In the genomic region with DNA sequence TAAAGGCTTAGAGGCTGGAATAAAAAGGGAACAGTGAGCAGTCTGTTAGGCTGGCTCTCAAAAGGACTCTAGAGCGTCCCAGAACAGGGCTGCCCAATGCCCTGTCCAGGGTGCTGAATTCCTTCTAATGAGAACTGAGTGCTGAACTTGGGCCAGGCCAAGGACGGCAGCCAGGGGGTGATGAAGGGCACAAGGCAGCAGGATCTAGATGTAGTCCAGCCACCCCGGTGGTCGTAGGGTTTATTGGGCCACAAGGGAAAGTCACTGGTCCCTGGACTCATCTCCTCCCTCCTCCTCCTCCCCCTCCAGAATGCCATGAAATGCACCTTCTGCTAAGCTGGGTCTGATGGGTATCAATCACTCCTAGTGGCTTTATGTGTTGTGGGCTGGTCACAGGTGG, we compare ENCODE assay signal across 1 cellular context.
TF ChIP-seq lines count a peak whose summit lies in the region.

No MANE protein-coding gene starts in this region.

TF ChIP-seq in HepG2, 621 proteins besides CTCF, POLR2A, EP300 and RAD21 (continued from another document):
- TF ChIP-seq, protein P1, sequence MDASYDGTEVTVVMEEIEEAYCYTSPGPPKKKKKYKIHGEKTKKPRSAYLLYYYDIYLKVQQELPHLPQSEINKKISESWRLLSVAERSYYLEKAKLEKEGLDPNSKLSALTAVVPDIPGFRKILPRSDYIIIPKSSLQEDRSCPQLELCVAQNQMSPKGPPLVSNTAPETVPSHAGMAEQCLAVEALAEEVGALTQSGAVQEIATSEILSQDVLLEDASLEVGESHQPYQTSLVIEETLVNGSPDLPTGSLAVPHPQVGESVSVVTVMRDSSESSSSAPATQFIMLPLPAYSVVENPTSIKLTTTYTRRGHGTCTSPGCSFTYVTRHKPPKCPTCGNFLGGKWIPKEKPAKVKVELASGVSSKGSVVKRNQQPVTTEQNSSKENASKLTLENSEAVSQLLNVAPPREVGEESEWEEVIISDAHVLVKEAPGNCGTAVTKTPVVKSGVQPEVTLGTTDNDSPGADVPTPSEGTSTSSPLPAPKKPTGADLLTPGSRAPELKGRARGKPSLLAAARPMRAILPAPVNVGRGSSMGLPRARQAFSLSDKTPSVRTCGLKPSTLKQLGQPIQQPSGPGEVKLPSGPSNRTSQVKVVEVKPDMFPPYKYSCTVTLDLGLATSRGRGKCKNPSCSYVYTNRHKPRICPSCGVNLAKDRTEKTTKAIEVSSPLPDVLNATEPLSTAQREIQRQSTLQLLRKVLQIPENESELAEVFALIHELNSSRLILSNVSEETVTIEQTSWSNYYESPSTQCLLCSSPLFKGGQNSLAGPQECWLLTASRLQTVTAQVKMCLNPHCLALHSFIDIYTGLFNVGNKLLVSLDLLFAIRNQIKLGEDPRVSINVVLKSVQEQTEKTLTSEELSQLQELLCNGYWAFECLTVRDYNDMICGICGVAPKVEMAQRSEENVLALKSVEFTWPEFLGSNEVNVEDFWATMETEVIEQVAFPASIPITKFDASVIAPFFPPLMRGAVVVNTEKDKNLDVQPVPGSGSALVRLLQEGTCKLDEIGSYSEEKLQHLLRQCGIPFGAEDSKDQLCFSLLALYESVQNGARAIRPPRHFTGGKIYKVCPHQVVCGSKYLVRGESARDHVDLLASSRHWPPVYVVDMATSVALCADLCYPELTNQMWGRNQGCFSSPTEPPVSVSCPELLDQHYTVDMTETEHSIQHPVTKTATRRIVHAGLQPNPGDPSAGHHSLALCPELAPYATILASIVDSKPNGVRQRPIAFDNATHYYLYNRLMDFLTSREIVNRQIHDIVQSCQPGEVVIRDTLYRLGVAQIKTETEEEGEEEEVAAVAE (CRISPR knock-in tag; IDR thresholded peaks at IDR 0.05; ENCODE audit: borderline replicate concordance) = peak; percentile 87; the same call in 1 of the 2 replicates
- TF ChIP-seq ZBTB1 (CRISPR knock-in tag; IDR thresholded peaks at IDR 0.05; ENCODE audit: borderline replicate concordance) (0 out of 2 replicates have a peak, but pooled peaks have one; percentile 74), NFYB (CRISPR knock-in tag; IDR thresholded peaks at IDR 0.05) (no peak)
